ENCODE assay signal across 25 cellular contexts in genomic region chr3:4235690-4236089, GRCh38.
"Had no signal": no experiment of that assay in that cellular context is flagged by ENCODE, and none has a peak within 500 bp of the region (broad histone marks: within the 10 kb centered on the region; RNA-seq: fewer than 3 reads in every experiment).

No MANE protein-coding gene starts in this region.

- H3K4me3 Mint-ChIP-seq: dendritic cell treated with granulocyte-macrophage colony-stimulating factor and Interleukin-4, amounts not matched to agents 40 ng/mL and 50 ng/mL, for 4 days; effector memory CD8-positive, alpha-beta T cell; endodermal cell had no signal

- H3K27me3 ChIP-seq: colonic mucosa, dorsolateral prefrontal cortex, esophagus muscularis mucosa, esophagus squamous epithelium, foreskin keratinocyte, gastrocnemius medialis, gastroesophageal sphincter, heart left ventricle, heart right ventricle had no signal

- DNase-seq: colonic mucosa; cortex of kidney; dermis blood vessel endothelial cell; dorsolateral prefrontal cortex; effector CD4-positive, alpha-beta T cell; effector CD8-positive, alpha-beta T cell; effector memory CD4-positive, alpha-beta T cell; effector memory CD8-positive, alpha-beta T cell; endodermal cell; erythroblast; esophagus squamous epithelium; foreskin fibroblast; foreskin keratinocyte; foreskin melanocyte; gastrocnemius medialis; glutamatergic neuron; head of caudate nucleus; heart left ventricle; heart right ventricle had no signal

- ATAC-seq: effector memory CD8-positive, alpha-beta T cell; esophagus mucosa; foreskin keratinocyte; gastrocnemius medialis; gastroesophageal sphincter; heart left ventricle; heart right ventricle had no signal

- H3K9me3 Mint-ChIP-seq: dendritic cell treated with granulocyte-macrophage colony-stimulating factor and Interleukin-4, amounts not matched to agents 40 ng/mL and 50 ng/mL, for 4 days had no signal

- H3K9me3 ChIP-seq: colonic mucosa, esophagus squamous epithelium, gastrocnemius medialis had no signal

- H3K27ac Mint-ChIP-seq: dendritic cell treated with granulocyte-macrophage colony-stimulating factor and Interleukin-4, amounts not matched to agents 40 ng/mL and 50 ng/mL, for 4 days; effector memory CD8-positive, alpha-beta T cell; endodermal cell had no signal

- H3K27me3 Mint-ChIP-seq: dendritic cell treated with granulocyte-macrophage colony-stimulating factor and Interleukin-4, amounts not matched to agents 40 ng/mL and 50 ng/mL, for 4 days; effector memory CD8-positive, alpha-beta T cell had no signal

- H3K36me3 ChIP-seq: colonic mucosa, esophagus muscularis mucosa, esophagus squamous epithelium, gastrocnemius medialis, gastroesophageal sphincter, heart left ventricle, heart right ventricle had no signal

- H3K27ac ChIP-seq: colonic mucosa, coronary artery, dorsolateral prefrontal cortex, epithelial cell of prostate, esophagus muscularis mucosa, esophagus squamous epithelium, foreskin keratinocyte, gastrocnemius medialis, gastroesophageal sphincter, heart left ventricle, heart right ventricle had no signal

- H3K4me1 ChIP-seq: colonic mucosa, esophagus muscularis mucosa, esophagus squamous epithelium, foreskin keratinocyte, gastroesophageal sphincter, heart left ventricle, heart right ventricle had no signal

- H3K4me3 ChIP-seq: colonic mucosa, coronary artery, dorsolateral prefrontal cortex, esophagus muscularis mucosa, esophagus squamous epithelium, gastrocnemius medialis, gastroesophageal sphincter, heart left ventricle, heart right ventricle had no signal
